19 cellular contexts compared by ENCODE assay signal in the genomic region with DNA sequence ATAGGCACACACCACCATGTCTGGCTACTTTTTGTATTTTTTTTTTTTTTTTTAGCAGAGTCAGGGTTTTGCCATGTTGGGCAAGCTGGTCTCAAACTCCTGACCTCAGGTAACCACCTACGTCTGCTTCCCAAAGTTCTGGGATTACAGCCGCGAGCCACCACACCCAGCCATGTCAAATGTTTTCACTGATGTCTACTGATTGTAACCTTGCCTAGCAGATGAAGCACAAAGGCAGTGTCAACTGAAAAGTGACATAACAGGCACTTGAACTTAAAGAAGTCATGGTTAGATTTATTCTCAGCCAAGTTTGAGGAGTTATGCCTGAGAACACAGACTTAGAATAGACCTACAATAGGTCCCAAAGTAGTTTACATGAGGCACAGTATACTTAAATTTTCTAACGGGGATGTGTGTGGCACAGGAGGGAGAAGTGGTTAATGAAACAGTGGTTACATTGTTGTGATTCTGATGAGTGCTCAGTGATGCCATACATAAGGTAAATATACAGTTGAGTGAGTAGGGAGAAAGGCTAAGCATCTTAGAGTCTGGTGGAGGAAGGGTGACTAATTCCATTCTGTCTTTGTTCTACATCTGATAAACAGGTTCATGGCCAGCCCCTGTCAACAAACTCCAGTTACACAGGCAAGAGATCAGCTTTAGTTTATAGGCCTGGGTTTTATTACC. TPM values are rescaled to one million over a fixed set of nuclear protein-coding genes. Genes with fewer than 3 reads are reported as not detected.
A peak's percentile ranks its signal among the peaks of the same experiment; 100 is the strongest.
DNase-seq lines count a peak whose midpoint lies in the region; ATAC-seq, FAIRE-seq and TF ChIP-seq lines count a peak whose summit lies in the region.
"Had no signal": no experiment of that assay in that cellular context is flagged by ENCODE, and none has a peak within 500 bp of the region (broad histone marks: within the 10 kb centered on the region; RNA-seq: fewer than 3 reads in every experiment).

No MANE protein-coding gene starts in this region.

- H3K79me2 ChIP-seq in PC-3 (ENCODE audit: low read length) = no peaks in the 10 kb centered on the region

- H3K4me3 ChIP-seq in PC-3 (ENCODE audit: low read length) = no peak overlapping the region
- H3K4me3 ChIP-seq: gastrocnemius medialis had no signal

- H3F3A ChIP-seq in PC-3 (ENCODE audit: low read length, unreplicated experiment) = peaks cover 5% of the 10 kb centered on the region

- no peaks in the 10 kb centered on the region for H4K20me1 ChIP-seq in PC-3 (ENCODE audit: low read length)

- TF ChIP-seq CTCF in PC-3 (conservative IDR thresholded peaks at IDR 0.05; ENCODE audit: low read depth, low read length) = no peak

- intact Hi-C loops in PC-3 (cut with micrococcal nuclease) (loop anchor here (1.0 kb wide), 1 partner anchor 10 kb away; no protein-coding TSS in a partner anchor), left colon (cut with DNase I, micrococcal nuclease) (no loop called here)

- H2AFZ ChIP-seq in PC-3 (ENCODE audit: low read length) = 0 out of 2 replicates have a peak overlapping the region, but pooled peaks have one; percentile 14

- H3K27ac ChIP-seq in PC-3 (ENCODE audit: low read length) = peak overlapping the region; percentile 86
- H3K27ac ChIP-seq: gastrocnemius medialis had no signal

- peak overlapping the region; percentile 45 for H3K4me2 ChIP-seq in PC-3 (ENCODE audit: low read length)

- POLR2A ChIA-PET in PC-3 (lab: Charles Lee; ENCODE audit: unreplicated experiment) = no interaction called here

- no TSS peak for BruUV-seq in PC-3 (replicated peaks; lab: Mats Ljungman, UMichigan)

- no peaks in the 10 kb centered on the region for H3K36me3 ChIP-seq in PC-3 (ENCODE audit: low read depth, low read length)
- H3K36me3 ChIP-seq: gastrocnemius medialis had no signal

- peak; percentile 98 for ATAC-seq in PC-3
- ATAC-seq in left colon = peak; percentile 89
- ATAC-seq in GM21717 (IDR thresholded peaks at IDR 0.05; ENCODE audit: unreplicated experiment) = no peak
- no peak for ATAC-seq in esophagus mucosa
- no peak for ATAC-seq in GM21381 (IDR thresholded peaks at IDR 0.05; ENCODE audit: unreplicated experiment)
- ATAC-seq: gastrocnemius medialis had no signal

- peak overlapping the region; percentile 28; the same call in 1 of the 2 replicates for H3K9ac ChIP-seq in PC-3 (ENCODE audit: low read length)

- DNase-seq in GM12892 (ENCODE audit: insufficient read length) = no peak
- peak; percentile 67 for DNase-seq in H4 (ENCODE audit: low spot score)
- peak; percentile 90 for DNase-seq in PC-3
- DNase-seq in left colon = no peak
- no peak for DNase-seq in stimulated activated CD4-positive, alpha-beta T cell treated with anti-CD3 and anti-CD28 coated beads, Interleukin-4, amount 100 ng/mL, for 24 hours
- DNase-seq: activated CD4-positive, alpha-beta memory T cell treated with anti-CD3 and anti-CD28 coated beads, Interleukin-2, amount 10 ng/mL, durations not matched to agents 7 days and 5 days; AML-193; amniotic stem cell; gastrocnemius medialis; NCI-H1694 treated with DMSO at 0.1 percent for 48 hours; NCI-H446 treated with DMSO at 0.1 percent for 48 hours; retina had no signal

- no peaks in the 10 kb centered on the region for H3K27me3 ChIP-seq in PC-3 (ENCODE audit: low read length)

- H3K9me2 ChIP-seq in PC-3 (replicated peaks; ENCODE audit: low read length) = no peaks in the 10 kb centered on the region

- no peak for TF ChIP-seq POLR2A in GM12892 (IDR thresholded peaks at IDR 0.05; ENCODE audit: low read depth, low read length)

- CTCF ChIA-PET in PC-3 (lab: Charles Lee) = interaction anchor here (0.8 kb wide), 1 partner anchor 19 kb away, joined by 4 read pairs; no protein-coding TSS in a partner anchor

- FAIRE-seq in GM12892 (lab: Jason Lieb, UNC) = peak; percentile 63

- peaks cover 26% of the 10 kb centered on the region for H3K4me1 ChIP-seq in PC-3 (ENCODE audit: insufficient read depth, low read length)
- H3K4me1 ChIP-seq: gastrocnemius medialis had no signal

- no peaks in the 10 kb centered on the region for H3K9me3 ChIP-seq in PC-3 (ENCODE audit: low read length)
- H3K9me3 ChIP-seq: gastrocnemius medialis had no signal

RNA-seq across cellular contexts. Expression of a gene that starts 12.6 kb away (rescaled TPM):
- 1.8 TPM for polyA plus RNA-seq in GM12892 (2012; ENCODE audit: missing spikeins)
- 14.7 and 22.2 TPM in 2 replicates for total RNA-seq in H4 (2014; rRNA removed; shearing (Covaris generic))
- total RNA-seq in PC-3 (2014; rRNA removed) (5.9 and 8.5 TPM in 2 replicates), left colon (10 to 100 TPM; 52.2 to 62.1 TPM), esophagus mucosa (1.7 TPM)

RNA-seq across cellular contexts. Expression of a gene that starts 16.8 kb away (rescaled TPM):
- polyA plus RNA-seq in GM12892 (2012; ENCODE audit: missing spikeins) = 1.2 TPM
- 3.9 and 9.2 TPM in 2 replicates for total RNA-seq in H4 (2014; rRNA removed; shearing (Covaris generic))
- total RNA-seq in PC-3 (2014; rRNA removed) = 4.8 and 6.6 TPM in 2 replicates
- total RNA-seq in left colon = 10 to 100 TPM; 49.2 to 50.4 TPM
- 2.3 TPM for total RNA-seq in esophagus mucosa

RNA-seq across cellular contexts. Expression of a gene that starts 30.2 kb away (rescaled TPM):
- not detected for polyA plus RNA-seq in GM12892 (2012; ENCODE audit: missing spikeins)
- total RNA-seq in H4 (2014; rRNA removed; shearing (Covaris generic)) = not detected in 2 replicates
- total RNA-seq in PC-3 (2014; rRNA removed) (not detected in 2 replicates), left colon (not detected), esophagus mucosa (not detected)
- total RNA-seq: activated CD4-positive, alpha-beta memory T cell treated with anti-CD3 and anti-CD28 coated beads, Interleukin-2, amount 10 ng/mL, durations not matched to agents 7 days and 5 days; activated T-helper 2 cell treated with anti-CD3 and anti-CD28 coated beads, Interferon-gamma antibody, Interleukin-2, Interleukin-4, amounts not matched to agents 10 μg/mL and 5 μg/mL and 100 μg/mL, durations not matched to agents 14 hours and 24 hours and 36 hours; cerebellum; gastrocnemius medialis; LHCN-M2 had no signal
- polyA plus RNA-seq: neural cell had no signal

Comparison
In these comparisons a context has a peak if more than half of its experiments do, and no peak if none do; other contexts are left out.
1. DNase-seq: peak in H4 (single experiment) and PC-3 (single experiment); none in GM12892 (single experiment), left colon (0 of 2) and stimulated activated CD4-positive, alpha-beta T cell treated with anti-CD3 and anti-CD28 coated beads, Interleukin-4, amount 100 ng/mL, for 24 hours (single experiment).
2. ATAC-seq: peak in PC-3 (single experiment) and left colon (single experiment); none in GM21717 (single experiment), esophagus mucosa (single experiment) and GM21381 (single experiment).